Comparison of ENCODE assay signal across 1 cellular context in the genomic region with DNA sequence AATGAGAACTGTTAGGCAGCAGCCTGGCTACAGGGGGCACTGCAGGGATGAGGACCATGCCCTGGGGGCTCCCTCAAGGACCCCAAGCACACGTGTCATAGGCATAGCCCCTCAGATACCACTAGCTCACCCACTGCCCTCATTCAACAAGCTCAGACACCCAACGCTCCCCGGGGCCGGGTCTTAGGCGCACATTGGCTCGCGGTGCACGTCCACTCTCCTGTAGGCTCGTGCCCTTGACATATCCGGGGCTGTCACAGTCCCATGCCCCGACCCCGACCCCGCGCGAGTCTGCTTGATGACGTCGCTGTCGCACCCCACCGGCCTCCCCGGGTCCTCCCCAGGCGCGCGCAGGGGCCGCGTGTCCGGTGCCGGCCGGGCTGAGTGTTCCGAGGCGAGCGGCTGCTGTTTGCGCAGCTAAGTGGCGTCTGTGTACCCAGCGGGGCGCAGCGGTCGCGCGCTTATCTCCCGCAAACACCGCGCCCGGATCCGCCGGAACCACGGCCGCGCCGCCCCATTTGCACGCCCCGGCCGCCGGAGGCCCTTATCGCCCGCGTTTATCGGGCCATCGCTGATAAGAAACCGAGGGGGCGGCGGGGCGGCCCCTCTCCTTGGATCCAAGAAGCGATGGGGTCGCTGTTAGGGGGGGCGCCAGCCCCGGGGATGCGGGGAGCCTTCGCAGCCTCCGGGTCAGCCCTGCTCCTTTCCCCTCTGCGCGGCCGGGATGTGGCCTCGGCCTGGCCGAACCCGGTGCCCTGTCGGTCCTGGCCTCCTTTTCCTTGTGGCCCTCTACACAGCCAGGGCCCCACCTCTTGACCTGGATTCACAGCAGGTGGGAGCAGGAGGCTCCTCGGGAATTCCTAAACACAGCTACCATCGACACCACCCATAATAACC.
A peak's percentile ranks its signal among the peaks of the same experiment; 100 is the strongest.
TF ChIP-seq lines count a peak whose summit lies in the region.

No MANE protein-coding gene starts in this region.

TF ChIP-seq in HepG2, 621 proteins besides CTCF, POLR2A, EP300 and RAD21 (continued from another document and continues in another):
- TF ChIP-seq, protein P1, sequence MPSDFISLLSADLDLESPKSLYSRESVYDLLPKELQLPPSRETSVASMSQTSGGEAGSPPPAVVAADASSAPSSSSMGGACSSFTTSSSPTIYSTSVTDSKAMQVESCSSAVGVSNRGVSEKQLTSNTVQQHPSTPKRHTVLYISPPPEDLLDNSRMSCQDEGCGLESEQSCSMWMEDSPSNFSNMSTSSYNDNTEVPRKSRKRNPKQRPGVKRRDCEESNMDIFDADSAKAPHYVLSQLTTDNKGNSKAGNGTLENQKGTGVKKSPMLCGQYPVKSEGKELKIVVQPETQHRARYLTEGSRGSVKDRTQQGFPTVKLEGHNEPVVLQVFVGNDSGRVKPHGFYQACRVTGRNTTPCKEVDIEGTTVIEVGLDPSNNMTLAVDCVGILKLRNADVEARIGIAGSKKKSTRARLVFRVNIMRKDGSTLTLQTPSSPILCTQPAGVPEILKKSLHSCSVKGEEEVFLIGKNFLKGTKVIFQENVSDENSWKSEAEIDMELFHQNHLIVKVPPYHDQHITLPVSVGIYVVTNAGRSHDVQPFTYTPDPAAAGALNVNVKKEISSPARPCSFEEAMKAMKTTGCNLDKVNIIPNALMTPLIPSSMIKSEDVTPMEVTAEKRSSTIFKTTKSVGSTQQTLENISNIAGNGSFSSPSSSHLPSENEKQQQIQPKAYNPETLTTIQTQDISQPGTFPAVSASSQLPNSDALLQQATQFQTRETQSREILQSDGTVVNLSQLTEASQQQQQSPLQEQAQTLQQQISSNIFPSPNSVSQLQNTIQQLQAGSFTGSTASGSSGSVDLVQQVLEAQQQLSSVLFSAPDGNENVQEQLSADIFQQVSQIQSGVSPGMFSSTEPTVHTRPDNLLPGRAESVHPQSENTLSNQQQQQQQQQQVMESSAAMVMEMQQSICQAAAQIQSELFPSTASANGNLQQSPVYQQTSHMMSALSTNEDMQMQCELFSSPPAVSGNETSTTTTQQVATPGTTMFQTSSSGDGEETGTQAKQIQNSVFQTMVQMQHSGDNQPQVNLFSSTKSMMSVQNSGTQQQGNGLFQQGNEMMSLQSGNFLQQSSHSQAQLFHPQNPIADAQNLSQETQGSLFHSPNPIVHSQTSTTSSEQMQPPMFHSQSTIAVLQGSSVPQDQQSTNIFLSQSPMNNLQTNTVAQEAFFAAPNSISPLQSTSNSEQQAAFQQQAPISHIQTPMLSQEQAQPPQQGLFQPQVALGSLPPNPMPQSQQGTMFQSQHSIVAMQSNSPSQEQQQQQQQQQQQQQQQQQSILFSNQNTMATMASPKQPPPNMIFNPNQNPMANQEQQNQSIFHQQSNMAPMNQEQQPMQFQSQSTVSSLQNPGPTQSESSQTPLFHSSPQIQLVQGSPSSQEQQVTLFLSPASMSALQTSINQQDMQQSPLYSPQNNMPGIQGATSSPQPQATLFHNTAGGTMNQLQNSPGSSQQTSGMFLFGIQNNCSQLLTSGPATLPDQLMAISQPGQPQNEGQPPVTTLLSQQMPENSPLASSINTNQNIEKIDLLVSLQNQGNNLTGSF (CRISPR knock-in tag; IDR thresholded peaks at IDR 0.05), result peak; percentile 89
- TF ChIP-seq ZSCAN5A (CRISPR knock-in tag; IDR thresholded peaks at IDR 0.05; ENCODE audit: borderline replicate concordance), result peak; percentile 74; the same call in 1 of the 2 replicates
- TF ChIP-seq PAX8 (CRISPR knock-in tag; IDR thresholded peaks at IDR 0.05; ENCODE audit: borderline replicate concordance), result peak; percentile 62; the same call in 1 of the 2 replicates
- TF ChIP-seq ZNF790 (CRISPR knock-in tag; IDR thresholded peaks at IDR 0.05; ENCODE audit: borderline replicate concordance), result no peak; the same call in 1 of the 2 replicates
- TF ChIP-seq FOXK2 (IDR thresholded peaks at IDR 0.05), result no peak
- TF ChIP-seq CHCHD3 (CRISPR knock-in tag; IDR thresholded peaks at IDR 0.05), result peak; percentile 15; the same call in 1 of the 2 replicates
- TF ChIP-seq ZNF839 (CRISPR knock-in tag; IDR thresholded peaks at IDR 0.05; ENCODE audit: borderline replicate concordance), result peak; percentile 72
- peak; percentile 21; the same call in 1 of the 2 replicates for TF ChIP-seq HES4 (CRISPR knock-in tag; IDR thresholded peaks at IDR 0.05; ENCODE audit: borderline replicate concordance)
- 0 out of 2 replicates have a peak, but pooled peaks have one; percentile 19 for TF ChIP-seq CHD2 (IDR thresholded peaks at IDR 0.05; ENCODE audit: low read depth, low read length)
- TF ChIP-seq MED13 (CRISPR knock-in tag; IDR thresholded peaks at IDR 0.05), result peak; percentile 90; the same call in 1 of the 2 replicates
- TF ChIP-seq ZNF274 (CRISPR knock-in tag; IDR thresholded peaks at IDR 0.05), result peak; percentile 93
- peak; percentile 96 for TF ChIP-seq ZNF878 (CRISPR knock-in tag; IDR thresholded peaks at IDR 0.05)
- TF ChIP-seq ZBED4 (CRISPR knock-in tag; IDR thresholded peaks at IDR 0.05; ENCODE audit: borderline replicate concordance), result peak; percentile 99
- 0 out of 2 replicates have a peak, but pooled peaks have one; percentile 54 for TF ChIP-seq ZHX1 (CRISPR knock-in tag; IDR thresholded peaks at IDR 0.05; ENCODE audit: low read depth)
- no peak for TF ChIP-seq NR2F6 (IDR thresholded peaks at IDR 0.05)
- TF ChIP-seq NR2F6 (CRISPR knock-in tag; IDR thresholded peaks at IDR 0.05), result peak; percentile 72
- peak; percentile 76; the same call in 1 of the 2 replicates for TF ChIP-seq WIZ (CRISPR knock-in tag; IDR thresholded peaks at IDR 0.05)
- TF ChIP-seq HNRNPLL (IDR thresholded peaks at IDR 0.05; ENCODE audit: low read depth, low read length, poor library complexity, severe bottlenecking), result peak; percentile 99
- no peak for TF ChIP-seq NBN (conservative IDR thresholded peaks at IDR 0.05)
- TF ChIP-seq NONO (IDR thresholded peaks at IDR 0.05), result no peak
- peak; percentile 97 for TF ChIP-seq NONO (CRISPR knock-in tag; conservative IDR thresholded peaks at IDR 0.05)
- no peak for TF ChIP-seq PRPF4 (IDR thresholded peaks at IDR 0.05; ENCODE audit: low read depth, low read length, poor library complexity, severe bottlenecking)
- peak; percentile 94 for TF ChIP-seq ERF (CRISPR knock-in tag; IDR thresholded peaks at IDR 0.05)
- peak; percentile 87 for TF ChIP-seq ZSCAN29 (CRISPR knock-in tag; conservative IDR thresholded peaks at IDR 0.05)
- no peak; the same call in 1 of the 2 replicates for TF ChIP-seq E2F5 (CRISPR knock-in tag; conservative IDR thresholded peaks at IDR 0.05)
- TF ChIP-seq POGK (CRISPR knock-in tag; conservative IDR thresholded peaks at IDR 0.05), result peak; percentile 98
- peak; percentile 39; the same call in 1 of the 2 replicates for TF ChIP-seq MAFG (CRISPR knock-in tag; IDR thresholded peaks at IDR 0.05)
- peak; percentile 26; the same call in 1 of the 2 replicates for TF ChIP-seq HHEX (CRISPR knock-in tag; IDR thresholded peaks at IDR 0.05)
- peak; percentile 89 for TF ChIP-seq ZNF331 (CRISPR knock-in tag; IDR thresholded peaks at IDR 0.05)
- TF ChIP-seq ASH2L (IDR thresholded peaks at IDR 0.05; ENCODE audit: insufficient read length, low read depth, low read length), result peak; percentile 19
- TF ChIP-seq ZBTB26 (CRISPR knock-in tag; IDR thresholded peaks at IDR 0.05; ENCODE audit: borderline replicate concordance), result peak; percentile 63; the same call in 1 of the 2 replicates
- TF ChIP-seq ELF3 (CRISPR knock-in tag; IDR thresholded peaks at IDR 0.05), result no peak; the same call in 1 of the 2 replicates
- peak; percentile 100 for TF ChIP-seq TBX2 (CRISPR knock-in tag; IDR thresholded peaks at IDR 0.05; ENCODE audit: borderline replicate concordance)
- TF ChIP-seq SOX13 (IDR thresholded peaks at IDR 0.05), result peak; percentile 65; the same call in 1 of the 2 replicates
- peak in 1 of 2 experiments; percentile 83; a peak in 2 of 4 replicates for TF ChIP-seq SOX13 (CRISPR knock-in tag; conservative IDR thresholded peaks at IDR 0.05 in 1 of 2, IDR thresholded peaks at IDR 0.05 in 1 of 2)
- TF ChIP-seq ZSCAN21 (CRISPR knock-in tag; IDR thresholded peaks at IDR 0.05; ENCODE audit: borderline replicate concordance), result peak; percentile 96
- TF ChIP-seq ETS1 (CRISPR knock-in tag; IDR thresholded peaks at IDR 0.05), result peak; percentile 72; the same call in 1 of the 2 replicates
